27 cellular contexts compared by ENCODE assay signal in genomic region chr3:16315623-16316022, GRCh38. TPM values are rescaled to one million over a fixed set of nuclear protein-coding genes. Genes with fewer than 3 reads are reported as not detected.
DNase-seq lines count a peak whose midpoint lies in the region; ATAC-seq, FAIRE-seq and TF ChIP-seq lines count a peak whose summit lies in the region.
"Had no signal": no experiment of that assay in that cellular context is flagged by ENCODE, and none has a peak within 500 bp of the region (broad histone marks: within the 10 kb centered on the region; RNA-seq: fewer than 3 reads in every experiment).

No MANE protein-coding gene starts in this region.

- no peaks in the 10 kb centered on the region for H3K27me3 Mint-ChIP-seq in activated CD4-positive, alpha-beta T cell treated with anti-CD3 and anti-CD28 coated beads, Interleukin-2, amount 10 ng/mL, durations not matched to agents 7 days and 5 days
- H3K27me3 Mint-ChIP-seq in CD8-positive, alpha-beta memory T cell, result peaks cover 0 to 5% of the 10 kb centered on the region in 2 donors
- H3K27me3 Mint-ChIP-seq in natural killer cell (ENCODE audit: low read depth in 2 of 2), result no peaks in the 10 kb centered on the region

- peaks cover 48% of the 10 kb centered on the region for H3K36me3 ChIP-seq in CD8-positive, alpha-beta memory T cell (ENCODE audit: insufficient read depth, low read length)
- H3K36me3 ChIP-seq: prostate gland had no signal

- H3K4me3 Mint-ChIP-seq in activated CD4-positive, alpha-beta T cell treated with anti-CD3 and anti-CD28 coated beads, Interleukin-2, amount 10 ng/mL, durations not matched to agents 7 days and 5 days, result no peak overlapping the region
- H3K4me3 Mint-ChIP-seq in CD8-positive, alpha-beta memory T cell, result peak overlapping the region; percentile 2 to 73 (median 62)
- H3K4me3 Mint-ChIP-seq in natural killer cell, result peak overlapping the region; percentile 70

- H3K36me3 Mint-ChIP-seq in activated CD4-positive, alpha-beta T cell treated with anti-CD3 and anti-CD28 coated beads, Interleukin-2, amount 10 ng/mL, durations not matched to agents 7 days and 5 days (ENCODE audit: low read depth), result peaks cover 92% of the 10 kb centered on the region
- H3K36me3 Mint-ChIP-seq in CD8-positive, alpha-beta memory T cell, result peaks cover 16 to 86% (median 22%) of the 10 kb centered on the region in 3 donors
- H3K36me3 Mint-ChIP-seq in activated naive CD4-positive, alpha-beta T cell treated with anti-CD3 and anti-CD28 coated beads, Interleukin-2, amount 50 U/mL, for 72 hours, result peaks cover 42 to 56% of the 10 kb centered on the region in 2 donors
- H3K36me3 Mint-ChIP-seq in natural killer cell, result peaks cover 6% of the 10 kb centered on the region

- H3K4me1 Mint-ChIP-seq in activated CD4-positive, alpha-beta T cell treated with anti-CD3 and anti-CD28 coated beads, Interleukin-2, amount 10 ng/mL, durations not matched to agents 7 days and 5 days, result peaks cover 95% of the 10 kb centered on the region
- H3K4me1 Mint-ChIP-seq in CD8-positive, alpha-beta memory T cell, result peaks cover 85 to 94% (median 94%) of the 10 kb centered on the region in 3 donors
- H3K4me1 Mint-ChIP-seq in natural killer cell, result peaks cover 70 to 74% of the 10 kb centered on the region in 2 donors

- no peak overlapping the region for H3K4me3 ChIP-seq in CD8-positive, alpha-beta memory T cell (ENCODE audit: low read length)
- H3K4me3 ChIP-seq: A549, prostate gland, upper lobe of right lung had no signal

- no peak for FAIRE-seq in H54 (lab: Jason Lieb, UNC)
- FAIRE-seq: A549 had no signal

- H3K27ac Mint-ChIP-seq in activated CD4-positive, alpha-beta T cell treated with anti-CD3 and anti-CD28 coated beads, Interleukin-2, amount 10 ng/mL, durations not matched to agents 7 days and 5 days, result peak overlapping the region; percentile 89
- H3K27ac Mint-ChIP-seq in CD8-positive, alpha-beta memory T cell, result peak overlapping the region; percentile 58 to 92 (median 88)
- H3K27ac Mint-ChIP-seq in activated naive CD4-positive, alpha-beta T cell treated with anti-CD3 and anti-CD28 coated beads, Interleukin-2, amount 50 U/mL, for 72 hours, result peak overlapping the region; percentile 70 to 73
- H3K27ac Mint-ChIP-seq in natural killer cell, result peak overlapping the region; percentile 64 to 68

- no peaks in the 10 kb centered on the region for H3K27me3 ChIP-seq in CD8-positive, alpha-beta memory T cell (ENCODE audit: insufficient read depth, low read length, poor library complexity, severe bottlenecking)
- H3K27me3 ChIP-seq: upper lobe of right lung had no signal

- DNase-seq in activated CD4-positive, alpha-beta T cell treated with anti-CD3 and anti-CD28 coated beads, Interleukin-2, amount 10 ng/mL, durations not matched to agents 7 days and 5 days, result no peak
- DNase-seq in activated CD4-positive, alpha-beta T cell treated with anti-CD3 and anti-CD28 coated beads, Interleukin-2, amount 50 U/mL, for 1 hour, result no peak
- DNase-seq in CD8-positive, alpha-beta memory T cell, result no peak
- no peak for DNase-seq in activated naive CD4-positive, alpha-beta T cell treated with anti-CD3 and anti-CD28 coated beads, Interleukin-2, amount 50 U/mL, for 72 hours (ENCODE audit: low spot score in 2 of 2)
- DNase-seq in natural killer cell, result no peak
- DNase-seq in DMS79 treated with DMSO at 0.1 percent for 48 hours (lab: John Stamatoyannopoulos, UW), result no peak
- no peak for DNase-seq in inferior parietal cortex (ENCODE audit: extremely low spot score)
- no peak for DNase-seq in H54 (ENCODE audit: insufficient read length, low spot score)
- DNase-seq: activated CD4-positive, CD25-positive, alpha-beta regulatory T cell treated with anti-CD3 and anti-CD28 coated beads, Interleukin-2, amount 50 U/mL, for 72 hours; activated CD8-positive, alpha-beta memory T cell treated with anti-CD3 and anti-CD28 coated beads, Interleukin-2, amount 50 U/mL, for 48 hours; activated gamma-delta T cell treated with Interleukin-2 at 50 U/mL for 16 hours; GOT3; head of caudate nucleus; KBM-7; left cardiac atrium; mammary epithelial cell; MM.1S; NCI-H1417; NCI-H2107; NCI-H446; NCI-H82; stimulated activated CD8-positive, alpha-beta memory T cell treated with anti-CD3 and anti-CD28 coated beads, Interleukin-4, amount 100 ng/mL, for 48 hours; substantia nigra; upper lobe of right lung had no signal

- H3K9me3 ChIP-seq in CD8-positive, alpha-beta memory T cell (ENCODE audit: low read length), result no peaks in the 10 kb centered on the region
- H3K9me3 ChIP-seq: A549, prostate gland, upper lobe of right lung had no signal

- ATAC-seq in activated naive CD4-positive, alpha-beta T cell treated with anti-CD3 and anti-CD28 coated beads, Interleukin-2, amount 50 U/mL, for 72 hours, result no peak
- no peak for ATAC-seq in natural killer cell
- ATAC-seq: A549, left cardiac atrium, Right ventricle myocardium inferior, upper lobe of right lung had no signal

- CTCF ChIA-PET in activated CD4-positive, alpha-beta T cell treated with anti-CD3 and anti-CD28 coated beads, Interleukin-2, amount 10 ng/mL, durations not matched to agents 7 days and 5 days (lab: Charles Lee), result interaction anchor here (1.0 to 4.1 kb wide), 6 partner anchors 9 to 51 kb away, joined by 3 to 14 read pairs (median 4); partner anchors contain the start of genes DPH3 and OXNAD1
- CTCF ChIA-PET in CD8-positive, alpha-beta memory T cell (lab: Charles Lee), result interaction anchor here (7.2 to 16.0 kb wide), 3 partner anchors 13 to 48 kb away, joined by 57 to 286 read pairs (median 108); partner anchors contain the start of genes DPH3 and OXNAD1

- peaks cover 96% of the 10 kb centered on the region for H3K4me1 ChIP-seq in CD8-positive, alpha-beta memory T cell (ENCODE audit: insufficient read depth, low read length)
- H3K4me1 ChIP-seq: A549, prostate gland had no signal

- no peak for TF ChIP-seq POLR2A in H54 (IDR thresholded peaks at IDR 0.05; ENCODE audit: low read depth, low read length)

- no peak for TF ChIP-seq CTCF in natural killer cell (IDR thresholded peaks at IDR 0.05)

- H3K9me3 Mint-ChIP-seq in activated CD4-positive, alpha-beta T cell treated with anti-CD3 and anti-CD28 coated beads, Interleukin-2, amount 10 ng/mL, durations not matched to agents 7 days and 5 days, result no peaks in the 10 kb centered on the region
- H3K9me3 Mint-ChIP-seq in CD8-positive, alpha-beta memory T cell, result no peaks in the 10 kb centered on the region
- no peaks in the 10 kb centered on the region for H3K9me3 Mint-ChIP-seq in activated naive CD4-positive, alpha-beta T cell treated with anti-CD3 and anti-CD28 coated beads, Interleukin-2, amount 50 U/mL, for 72 hours
- H3K9me3 Mint-ChIP-seq in natural killer cell, result no peaks in the 10 kb centered on the region

- POLR2A ChIA-PET in activated CD4-positive, alpha-beta T cell treated with anti-CD3 and anti-CD28 coated beads, Interleukin-2, amount 10 ng/mL, durations not matched to agents 7 days and 5 days (lab: Charles Lee), result no interaction called here
- POLR2A ChIA-PET in CD8-positive, alpha-beta memory T cell (lab: Charles Lee), result interaction anchor here (2.5 kb wide), 1 partner anchor 15 kb away, joined by 12 read pairs; no protein-coding TSS in a partner anchor

- no peak overlapping the region for H3K27ac ChIP-seq in CD8-positive, alpha-beta memory T cell (ENCODE audit: low read depth, low read length)
- H3K27ac ChIP-seq: A549, prostate gland, upper lobe of right lung had no signal

- intact Hi-C loops in natural killer cell (cut with micrococcal nuclease), result loop anchor here (2.0 kb wide), 1 partner anchor 15 kb away; no protein-coding TSS in a partner anchor

RNA-seq across cellular contexts. Expression of gene OXNAD1, which starts 50.6 kb away (rescaled TPM):
- total RNA-seq in activated CD4-positive, alpha-beta T cell treated with anti-CD3 and anti-CD28 coated beads, Interleukin-2, amount 10 ng/mL, durations not matched to agents 7 days and 5 days, result 10 to 100 TPM; 64.0 to 70.4 TPM
- total RNA-seq in CD8-positive, alpha-beta memory T cell, result 10 to 100 TPM; 28.6 to 30.1 TPM
- 64.2 TPM for polyA plus RNA-seq in CD8-positive, alpha-beta memory T cell
- 10 to 100 TPM; 47.7 to 53.9 TPM for total RNA-seq in activated naive CD4-positive, alpha-beta T cell treated with anti-CD3 and anti-CD28 coated beads, Interleukin-2, amount 50 U/mL, for 72 hours
- total RNA-seq in natural killer cell, result 10 to 100 TPM; 16.7 to 26.1 (median 22.3) TPM

RNA-seq across cellular contexts. Expression of gene DPH3, which starts 50.9 kb away (rescaled TPM):
- total RNA-seq in activated CD4-positive, alpha-beta T cell treated with anti-CD3 and anti-CD28 coated beads, Interleukin-2, amount 10 ng/mL, durations not matched to agents 7 days and 5 days, result 10 to 100 TPM; 12.6 to 14.4 TPM
- 10 to 100 TPM; 31.7 to 32.8 TPM for total RNA-seq in CD8-positive, alpha-beta memory T cell
- 29.9 TPM for polyA plus RNA-seq in CD8-positive, alpha-beta memory T cell
- 10 to 100 TPM; 15.2 to 23.9 TPM for total RNA-seq in activated naive CD4-positive, alpha-beta T cell treated with anti-CD3 and anti-CD28 coated beads, Interleukin-2, amount 50 U/mL, for 72 hours
- 10 to 100 TPM; 20.4 to 27.3 (median 22.8) TPM for total RNA-seq in natural killer cell
